ENCODE assay signal across 1 cellular context in the genomic region with DNA sequence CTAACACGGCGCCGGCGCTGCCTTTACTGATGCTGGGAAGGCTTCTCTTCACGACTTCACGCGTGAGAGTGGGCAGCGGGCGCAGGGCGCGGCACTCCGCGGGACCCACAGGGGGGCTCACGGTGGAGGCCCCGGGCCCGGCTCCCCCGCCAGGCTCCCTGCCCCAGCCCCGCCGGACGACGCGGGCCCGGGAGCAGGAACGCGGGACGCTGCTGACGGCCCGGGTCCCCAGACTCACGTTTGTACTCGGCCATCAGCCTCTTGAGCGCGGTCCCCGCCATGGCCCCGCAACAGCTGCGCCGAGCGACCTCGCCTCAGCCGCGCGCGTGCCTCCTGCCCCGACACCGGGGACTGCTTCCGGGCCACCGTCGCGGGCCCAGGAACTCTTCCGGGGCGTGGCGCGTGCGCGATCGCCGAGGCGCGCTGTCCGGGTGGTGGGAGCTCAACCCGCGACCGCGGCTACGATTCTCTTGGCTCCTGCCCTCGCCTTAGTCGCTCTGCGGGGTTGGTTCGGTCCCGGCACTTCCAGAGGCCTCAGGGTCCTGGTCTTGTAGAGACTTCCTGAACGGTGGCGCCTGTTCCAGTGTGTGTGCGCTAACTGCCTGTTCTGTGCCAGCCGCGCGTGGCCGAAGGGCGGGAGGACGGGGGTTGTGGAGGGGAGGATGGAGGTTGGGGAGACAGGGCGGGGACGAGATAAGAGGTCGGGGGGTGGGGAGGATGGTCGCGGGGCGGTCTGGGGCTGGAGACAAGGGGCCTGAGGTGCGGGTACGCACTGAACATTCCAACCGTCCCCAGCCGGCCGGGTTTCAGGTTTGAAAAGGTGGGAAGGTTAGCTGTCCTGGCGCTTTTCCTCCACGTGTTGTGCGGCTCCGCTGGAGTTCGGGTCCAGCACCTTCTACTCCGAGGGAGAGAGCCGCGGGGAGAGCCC.
TF ChIP-seq lines count a peak whose summit lies in the region.

A gene with protein sequence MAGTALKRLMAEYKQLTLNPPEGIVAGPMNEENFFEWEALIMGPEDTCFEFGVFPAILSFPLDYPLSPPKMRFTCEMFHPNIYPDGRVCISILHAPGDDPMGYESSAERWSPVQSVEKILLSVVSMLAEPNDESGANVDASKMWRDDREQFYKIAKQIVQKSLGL (minus strand): TSS at position 353 of the 928 bp plus-strand sequence. CDS start 72 bp downstream, at position 281.

TF ChIP-seq in HepG2, 621 proteins besides CTCF, POLR2A, EP300 and RAD21 (continued from another document):
- TF ChIP-seq, protein P1, sequence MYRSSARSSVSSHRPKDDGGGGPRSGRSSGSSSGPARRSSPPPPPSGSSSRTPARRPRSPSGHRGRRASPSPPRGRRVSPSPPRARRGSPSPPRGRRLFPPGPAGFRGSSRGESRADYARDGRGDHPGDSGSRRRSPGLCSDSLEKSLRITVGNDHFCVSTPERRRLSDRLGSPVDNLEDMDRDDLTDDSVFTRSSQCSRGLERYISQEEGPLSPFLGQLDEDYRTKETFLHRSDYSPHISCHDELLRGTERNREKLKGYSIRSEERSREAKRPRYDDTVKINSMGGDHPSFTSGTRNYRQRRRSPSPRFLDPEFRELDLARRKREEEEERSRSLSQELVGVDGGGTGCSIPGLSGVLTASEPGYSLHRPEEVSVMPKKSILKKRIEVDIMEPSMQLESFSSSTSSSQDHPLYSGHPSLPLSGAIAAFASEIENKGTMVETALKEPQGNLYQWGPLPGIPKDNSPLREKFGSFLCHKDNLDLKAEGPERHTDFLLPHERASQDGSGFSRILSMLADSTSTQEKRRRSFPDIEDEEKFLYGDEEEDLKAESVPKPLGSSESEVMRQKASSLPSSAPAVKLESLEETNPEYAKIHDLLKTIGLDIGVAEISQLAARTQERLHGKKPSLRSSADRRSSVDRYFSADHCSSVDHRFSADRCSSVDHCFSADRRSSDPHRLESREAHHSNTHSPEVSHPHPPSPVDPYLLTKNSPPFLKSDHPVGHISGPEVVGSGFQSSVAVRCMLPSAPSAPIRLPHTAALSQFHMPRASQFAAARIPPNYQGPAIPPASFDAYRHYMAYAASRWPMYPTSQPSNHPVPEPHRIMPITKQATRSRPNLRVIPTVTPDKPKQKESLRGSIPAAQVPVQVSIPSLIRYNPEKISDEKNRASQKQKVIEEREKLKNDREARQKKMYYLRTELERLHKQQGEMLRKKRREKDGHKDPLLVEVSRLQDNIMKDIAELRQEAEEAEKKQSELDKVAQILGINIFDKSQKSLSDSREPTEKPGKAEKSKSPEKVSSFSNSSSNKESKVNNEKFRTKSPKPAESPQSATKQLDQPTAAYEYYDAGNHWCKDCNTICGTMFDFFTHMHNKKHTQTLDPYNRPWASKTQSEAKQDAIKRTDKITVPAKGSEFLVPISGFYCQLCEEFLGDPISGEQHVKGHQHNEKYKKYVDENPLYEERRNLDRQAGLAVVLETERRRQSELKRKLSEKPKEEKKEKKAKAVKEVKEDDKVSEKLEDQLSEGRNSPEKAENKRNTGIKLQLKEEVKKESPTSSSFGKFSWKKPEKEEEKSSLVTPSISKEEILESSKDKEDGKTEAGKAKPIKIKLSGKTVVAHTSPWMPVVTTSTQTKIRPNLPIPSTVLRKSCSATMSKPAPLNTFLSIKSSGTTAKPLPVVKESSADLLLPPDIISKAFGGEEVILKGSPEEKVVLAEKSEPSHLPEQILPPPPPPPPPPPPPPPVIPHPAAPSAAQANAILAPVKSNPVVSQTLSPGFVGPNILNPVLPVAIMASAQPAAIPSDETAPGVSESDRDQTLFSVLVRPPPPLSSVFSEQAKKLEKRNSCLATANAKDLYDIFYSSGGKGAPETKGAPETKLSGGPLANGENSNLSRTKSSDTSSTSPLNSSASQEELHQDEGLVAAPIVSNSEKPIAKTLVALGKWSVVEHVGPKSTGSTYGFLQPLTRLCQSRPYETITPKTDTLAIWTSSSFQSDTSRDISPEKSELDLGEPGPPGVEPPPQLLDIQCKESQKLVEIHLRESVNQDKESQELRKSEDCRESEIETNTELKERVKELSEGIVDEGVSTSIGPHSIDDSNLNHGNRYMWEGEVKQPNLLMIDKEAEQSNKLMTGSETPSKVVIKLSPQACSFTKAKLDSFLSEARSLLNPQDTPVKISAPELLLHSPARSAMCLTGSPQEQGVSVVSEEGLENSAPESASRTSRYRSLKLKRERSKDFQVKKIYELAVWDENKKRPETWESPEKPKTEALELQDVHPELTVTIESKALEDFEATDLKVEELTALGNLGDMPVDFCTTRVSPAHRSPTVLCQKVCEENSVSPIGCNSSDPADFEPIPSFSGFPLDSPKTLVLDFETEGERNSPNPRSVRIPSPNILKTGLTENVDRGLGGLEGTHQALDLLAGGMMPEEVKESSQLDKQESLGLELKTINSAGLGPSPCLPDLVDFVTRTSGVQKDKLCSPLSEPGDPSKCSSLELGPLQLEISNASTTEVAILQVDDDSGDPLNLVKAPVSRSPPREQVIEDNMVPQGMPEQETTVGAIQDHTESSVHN (CRISPR knock-in tag; IDR thresholded peaks at IDR 0.05) = no peak
- TF ChIP-seq MZF1 (CRISPR knock-in tag; IDR thresholded peaks at IDR 0.05; ENCODE audit: borderline replicate concordance) (no peak), KAT7 (CRISPR knock-in tag; IDR thresholded peaks at IDR 0.05; ENCODE audit: borderline replicate concordance) (peak; percentile 54; the same call in 1 of the 2 replicates), ATM (IDR thresholded peaks at IDR 0.05; ENCODE audit: borderline replicate concordance) (no peak), ZNF629 (CRISPR knock-in tag; conservative IDR thresholded peaks at IDR 0.05) (no peak), NCOR1 (IDR thresholded peaks at IDR 0.05; ENCODE audit: borderline replicate concordance, low read length) (no peak), SALL2 (CRISPR knock-in tag; IDR thresholded peaks at IDR 0.05) (no peak), ATRX (CRISPR knock-in tag; IDR thresholded peaks at IDR 0.05; ENCODE audit: borderline replicate concordance) (no peak), AGO1 (IDR thresholded peaks at IDR 0.05; ENCODE audit: low read depth, low read length, poor library complexity, severe bottlenecking) (peak; percentile 19), BCL6 (CRISPR knock-in tag; IDR thresholded peaks at IDR 0.05) (no peak), GABPB1 (CRISPR knock-in tag; IDR thresholded peaks at IDR 0.05) (peak; percentile 98), ZC3H4 (CRISPR knock-in tag; IDR thresholded peaks at IDR 0.05; ENCODE audit: borderline replicate concordance) (no peak), NFYC (CRISPR knock-in tag; IDR thresholded peaks at IDR 0.05) (peak; percentile 33; the same call in 1 of the 2 replicates), TARDBP (CRISPR knock-in tag; IDR thresholded peaks at IDR 0.05) (peak; percentile 33; the same call in 1 of the 2 replicates)
- TF ChIP-seq, protein P2, sequence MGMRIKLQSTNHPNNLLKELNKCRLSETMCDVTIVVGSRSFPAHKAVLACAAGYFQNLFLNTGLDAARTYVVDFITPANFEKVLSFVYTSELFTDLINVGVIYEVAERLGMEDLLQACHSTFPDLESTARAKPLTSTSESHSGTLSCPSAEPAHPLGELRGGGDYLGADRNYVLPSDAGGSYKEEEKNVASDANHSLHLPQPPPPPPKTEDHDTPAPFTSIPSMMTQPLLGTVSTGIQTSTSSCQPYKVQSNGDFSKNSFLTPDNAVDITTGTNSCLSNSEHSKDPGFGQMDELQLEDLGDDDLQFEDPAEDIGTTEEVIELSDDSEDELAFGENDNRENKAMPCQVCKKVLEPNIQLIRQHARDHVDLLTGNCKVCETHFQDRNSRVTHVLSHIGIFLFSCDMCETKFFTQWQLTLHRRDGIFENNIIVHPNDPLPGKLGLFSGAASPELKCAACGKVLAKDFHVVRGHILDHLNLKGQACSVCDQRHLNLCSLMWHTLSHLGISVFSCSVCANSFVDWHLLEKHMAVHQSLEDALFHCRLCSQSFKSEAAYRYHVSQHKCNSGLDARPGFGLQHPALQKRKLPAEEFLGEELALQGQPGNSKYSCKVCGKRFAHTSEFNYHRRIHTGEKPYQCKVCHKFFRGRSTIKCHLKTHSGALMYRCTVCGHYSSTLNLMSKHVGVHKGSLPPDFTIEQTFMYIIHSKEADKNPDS (CRISPR knock-in tag; IDR thresholded peaks at IDR 0.05) = no peak
- TF ChIP-seq, protein P3, sequence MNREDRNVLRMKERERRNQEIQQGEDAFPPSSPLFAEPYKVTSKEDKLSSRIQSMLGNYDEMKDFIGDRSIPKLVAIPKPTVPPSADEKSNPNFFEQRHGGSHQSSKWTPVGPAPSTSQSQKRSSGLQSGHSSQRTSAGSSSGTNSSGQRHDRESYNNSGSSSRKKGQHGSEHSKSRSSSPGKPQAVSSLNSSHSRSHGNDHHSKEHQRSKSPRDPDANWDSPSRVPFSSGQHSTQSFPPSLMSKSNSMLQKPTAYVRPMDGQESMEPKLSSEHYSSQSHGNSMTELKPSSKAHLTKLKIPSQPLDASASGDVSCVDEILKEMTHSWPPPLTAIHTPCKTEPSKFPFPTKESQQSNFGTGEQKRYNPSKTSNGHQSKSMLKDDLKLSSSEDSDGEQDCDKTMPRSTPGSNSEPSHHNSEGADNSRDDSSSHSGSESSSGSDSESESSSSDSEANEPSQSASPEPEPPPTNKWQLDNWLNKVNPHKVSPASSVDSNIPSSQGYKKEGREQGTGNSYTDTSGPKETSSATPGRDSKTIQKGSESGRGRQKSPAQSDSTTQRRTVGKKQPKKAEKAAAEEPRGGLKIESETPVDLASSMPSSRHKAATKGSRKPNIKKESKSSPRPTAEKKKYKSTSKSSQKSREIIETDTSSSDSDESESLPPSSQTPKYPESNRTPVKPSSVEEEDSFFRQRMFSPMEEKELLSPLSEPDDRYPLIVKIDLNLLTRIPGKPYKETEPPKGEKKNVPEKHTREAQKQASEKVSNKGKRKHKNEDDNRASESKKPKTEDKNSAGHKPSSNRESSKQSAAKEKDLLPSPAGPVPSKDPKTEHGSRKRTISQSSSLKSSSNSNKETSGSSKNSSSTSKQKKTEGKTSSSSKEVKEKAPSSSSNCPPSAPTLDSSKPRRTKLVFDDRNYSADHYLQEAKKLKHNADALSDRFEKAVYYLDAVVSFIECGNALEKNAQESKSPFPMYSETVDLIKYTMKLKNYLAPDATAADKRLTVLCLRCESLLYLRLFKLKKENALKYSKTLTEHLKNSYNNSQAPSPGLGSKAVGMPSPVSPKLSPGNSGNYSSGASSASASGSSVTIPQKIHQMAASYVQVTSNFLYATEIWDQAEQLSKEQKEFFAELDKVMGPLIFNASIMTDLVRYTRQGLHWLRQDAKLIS (CRISPR knock-in tag; IDR thresholded peaks at IDR 0.05) = no peak
- TF ChIP-seq, protein P4, sequence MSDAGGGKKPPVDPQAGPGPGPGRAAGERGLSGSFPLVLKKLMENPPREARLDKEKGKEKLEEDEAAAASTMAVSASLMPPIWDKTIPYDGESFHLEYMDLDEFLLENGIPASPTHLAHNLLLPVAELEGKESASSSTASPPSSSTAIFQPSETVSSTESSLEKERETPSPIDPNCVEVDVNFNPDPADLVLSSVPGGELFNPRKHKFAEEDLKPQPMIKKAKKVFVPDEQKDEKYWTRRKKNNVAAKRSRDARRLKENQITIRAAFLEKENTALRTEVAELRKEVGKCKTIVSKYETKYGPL (CRISPR knock-in tag; IDR thresholded peaks at IDR 0.05) = no peak
